Comparison of ENCODE assay signal across 26 cellular contexts in the genomic region with DNA sequence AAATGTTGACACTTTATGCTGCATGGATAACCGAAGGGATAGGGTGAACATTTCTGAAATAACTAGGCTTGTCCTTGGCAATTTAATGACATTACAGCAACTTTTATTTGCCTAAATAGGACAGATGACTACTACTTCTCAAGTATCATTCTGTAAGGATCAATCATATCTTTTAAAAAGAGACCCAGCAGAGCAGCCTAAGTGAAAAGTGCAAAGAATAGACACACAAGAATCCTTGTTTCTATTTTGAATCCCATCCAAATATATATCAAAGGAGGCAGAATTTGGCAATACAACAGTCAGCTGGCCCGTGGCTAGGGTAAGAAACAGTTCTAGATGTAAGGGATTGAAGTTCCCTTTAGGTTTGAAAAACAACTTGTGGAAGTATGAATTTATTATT.
"Had no signal": no experiment of that assay in that cellular context is flagged by ENCODE, and none has a peak within 500 bp of the region (broad histone marks: within the 10 kb centered on the region; RNA-seq: fewer than 3 reads in every experiment).

No MANE protein-coding gene starts in this region.

- H3K9ac ChIP-seq: neural progenitor cell, parathyroid adenoma had no signal

- H3K4me1 ChIP-seq: neural progenitor cell, parathyroid adenoma, right lobe of liver, testis, thyroid gland, transverse colon had no signal

- H3K36me3 ChIP-seq: neural progenitor cell, neutrophil, right lobe of liver, stomach, thyroid gland, transverse colon, upper lobe of left lung, vagina had no signal

- H3K4me2 ChIP-seq: neural progenitor cell had no signal

- ATAC-seq: stimulated activated naive B cell treated with anti-CD40 and anti-IgM and Interleukin-4, amounts not matched to agents 10 μg/mL and 1 μg/mL and 100 μg/mL, for 72 hours; stimulated activated naive CD8-positive, alpha-beta T cell treated with anti-CD3 and anti-CD28 coated beads, Interleukin-15, Interleukin-2, amounts not matched to agents 100 U/mL and 50 U/mL, for 24 hours had no signal

- H2AFZ ChIP-seq: neural progenitor cell, parathyroid adenoma had no signal

- DNase-seq: islet precursor cell; left ventricle myocardium inferior; midbrain; naive B cell; natural killer cell; nephron progenitor cell; occipital lobe; right lobe of liver; stimulated activated CD4-positive, alpha-beta T cell treated with anti-CD3 and anti-CD28 coated beads, Interleukin-12 subunit alpha, Interleukin-12 subunit beta, amount 100 ng/mL, for 4 hours; stimulated activated CD4-positive, alpha-beta T cell treated with anti-CD3 and anti-CD28 coated beads, Interleukin-15, amount 100 ng/mL, for 24 hours; stimulated activated CD4-positive, alpha-beta T cell treated with anti-CD3 and anti-CD28 coated beads, Interleukin-2, amount 100 ng/mL, for 24 hours; stimulated activated CD4-positive, alpha-beta T cell treated with anti-CD3 and anti-CD28 coated beads, Interleukin-4, amount 100 ng/mL, for 1 hour; stimulated activated naive B cell treated with anti-CD40 and anti-IgM and Interleukin-4, amounts not matched to agents 10 μg/mL and 1 μg/mL and 100 μg/mL, for 72 hours; stimulated activated naive CD8-positive, alpha-beta T cell treated with anti-CD3 and anti-CD28 coated beads, Interleukin-15, Interleukin-2, amounts not matched to agents 100 U/mL and 50 U/mL, for 24 hours; stomach; testis; thyroid gland; transverse colon; upper lobe of left lung had no signal

- H3K9me3 ChIP-seq: left ventricle myocardium inferior, neutrophil, right atrium auricular region, right lobe of liver, stomach, testis, thyroid gland, transverse colon, upper lobe of left lung, vagina had no signal

- H3K27ac ChIP-seq: left ventricle myocardium inferior, neural progenitor cell, neutrophil, parathyroid adenoma, right atrium auricular region, right lobe of liver, skin epidermis, stomach, testis, thyroid gland, transverse colon, upper lobe of left lung, vagina had no signal

- H3K79me2 ChIP-seq: parathyroid adenoma had no signal

- H3K4me3 ChIP-seq: left ventricle myocardium inferior, lung, neural progenitor cell, right atrium auricular region, right lobe of liver, skin epidermis, stomach, testis, thyroid gland, transverse colon, upper lobe of left lung, vagina had no signal

- H3K27me3 ChIP-seq: right atrium auricular region, right lobe of liver, testis, thyroid gland, upper lobe of left lung, vagina had no signal
